In the genomic region with DNA sequence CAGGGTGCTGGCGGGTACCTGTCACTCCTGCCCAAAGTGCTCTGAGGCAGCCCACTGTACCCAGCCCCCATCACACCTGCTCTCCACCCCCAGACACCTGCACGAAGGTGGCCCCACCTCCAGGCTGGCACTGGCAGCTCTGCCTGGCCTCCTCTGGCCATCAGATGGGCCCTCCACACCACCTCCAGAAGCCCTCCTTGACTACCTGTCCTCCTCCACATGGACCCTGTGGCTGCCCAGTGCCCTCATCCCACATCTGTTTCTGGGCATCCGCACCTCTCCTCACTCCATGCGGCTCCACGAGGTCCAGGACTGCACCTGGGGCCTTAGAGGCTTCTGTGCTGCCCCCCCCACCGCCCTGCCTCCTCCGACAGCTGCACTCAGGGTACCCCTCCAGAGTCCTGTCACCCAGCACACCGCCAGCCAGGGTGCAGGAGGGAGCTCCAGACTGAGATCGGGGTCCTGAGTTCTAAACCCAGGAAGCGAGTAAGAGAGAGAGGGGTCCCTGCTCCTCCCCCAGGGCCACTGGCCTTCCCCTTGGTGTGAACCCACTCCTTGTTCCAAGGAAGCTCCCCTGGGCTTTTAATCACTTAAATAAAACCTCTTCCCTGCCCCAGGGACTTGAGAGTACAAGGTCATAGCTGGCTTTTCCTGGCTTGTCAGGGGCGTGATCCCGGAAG, we compare ENCODE assay signal across 8 cellular contexts. TPM values are rescaled to one million over a fixed set of nuclear protein-coding genes. Genes with fewer than 3 reads are reported as not detected.
DNase-seq lines count a peak whose midpoint lies in the region; ATAC-seq and TF ChIP-seq lines count a peak whose summit lies in the region.

No MANE protein-coding gene starts in this region.

- H3K27me3 ChIP-seq in DND-41 (ENCODE audit: insufficient read depth, low read length, poor library complexity) (no peaks in the 10 kb centered on the region), heart right ventricle (no peaks in the 10 kb centered on the region)

- 64 to 70% methylated on average over 12 of the region's 12 CpGs for WGBS in heart right ventricle, 2 donors

- peak overlapping the region; percentile 73 for H3K4me3 Mint-ChIP-seq in activated naive CD8-positive, alpha-beta T cell treated with anti-CD3 and anti-CD28 coated beads for 36 hours

- no peaks in the 10 kb centered on the region for H3K9me3 ChIP-seq in DND-41 (ENCODE audit: insufficient read depth, low read length, severe bottlenecking)
- no peaks in the 10 kb centered on the region for H3K9me3 ChIP-seq in heart right ventricle

- peaks cover 38% of the 10 kb centered on the region for H3K4me1 Mint-ChIP-seq in activated naive CD8-positive, alpha-beta T cell treated with anti-CD3 and anti-CD28 coated beads for 36 hours

- no peak overlapping the region for H2AFZ ChIP-seq in DND-41 (ENCODE audit: low read depth, low read length)

- peak overlapping the region; percentile 87 for H3K27ac ChIP-seq in DND-41 (ENCODE audit: low read length)
- H3K27ac ChIP-seq in heart right ventricle, result peak overlapping the region; percentile 93 to 99 (median 97)

- H3K4me3 ChIP-seq in DND-41 (ENCODE audit: low read depth in 1 of 2, low read length in 2 of 2), result peak overlapping the region; percentile 96 to 98; a peak in 3 of 4 replicates
- peak overlapping the region in 9 of 10 donors; percentile 87 to 100 (median 100) for H3K4me3 ChIP-seq in heart right ventricle

- no peaks in the 10 kb centered on the region for H3K9me3 Mint-ChIP-seq in activated naive CD8-positive, alpha-beta T cell treated with anti-CD3 and anti-CD28 coated beads for 36 hours

- H3K36me3 Mint-ChIP-seq in activated naive CD8-positive, alpha-beta T cell treated with anti-CD3 and anti-CD28 coated beads for 36 hours, result no peaks in the 10 kb centered on the region

- H3K9ac ChIP-seq in DND-41 (ENCODE audit: low read depth, low read length), result peak overlapping the region; percentile 99

- ATAC-seq in DND-41 (ENCODE audit: insufficient read depth, low read depth) (no peak), heart right ventricle (no peak), sciatic nerve (peak; percentile 0), GM21390 (IDR thresholded peaks at IDR 0.05; ENCODE audit: unreplicated experiment) (no peak), HG02588 (IDR thresholded peaks at IDR 0.05; ENCODE audit: unreplicated experiment) (no peak)

- no peak for DNase-seq in DND-41
- DNase-seq in activated naive CD8-positive, alpha-beta T cell treated with anti-CD3 and anti-CD28 coated beads for 36 hours, result no peak
- peak in 1 of 2 donors; percentile 62 for DNase-seq in heart right ventricle
- DNase-seq in sciatic nerve (ENCODE audit: low spot score), result no peak
- DNase-seq in stimulated activated CD4-positive, alpha-beta T cell treated with anti-CD3 and anti-CD28 coated beads, Interleukin-1b, Interleukin-23, amount 100 ng/mL, for 48 hours, result no peak
- DNase-seq in COLO829 (ENCODE audit: low spot score), result no peak

- peaks cover 53% of the 10 kb centered on the region for H4K20me1 ChIP-seq in DND-41 (ENCODE audit: insufficient read depth, low read length)

- no peak overlapping the region for H3K27ac Mint-ChIP-seq in activated naive CD8-positive, alpha-beta T cell treated with anti-CD3 and anti-CD28 coated beads for 36 hours

- peak overlapping the region; percentile 91 for H3K4me2 ChIP-seq in DND-41 (ENCODE audit: insufficient read depth, low read length)

- peaks cover 72% of the 10 kb centered on the region for H3K4me1 ChIP-seq in DND-41 (ENCODE audit: insufficient read depth, low read length)
- peaks cover 33 to 72% (median 67%) of the 10 kb centered on the region in 9 donors for H3K4me1 ChIP-seq in heart right ventricle

- H3K36me3 ChIP-seq in DND-41 (ENCODE audit: insufficient read depth, low read length) (peaks cover 56% of the 10 kb centered on the region), heart right ventricle (peaks cover 0 to 41% (median 20%) of the 10 kb centered on the region in 9 donors)

- peaks cover 56% of the 10 kb centered on the region for H3K79me2 ChIP-seq in DND-41 (ENCODE audit: insufficient read depth, low read length)

- H3K27me3 Mint-ChIP-seq in activated naive CD8-positive, alpha-beta T cell treated with anti-CD3 and anti-CD28 coated beads for 36 hours, result no peaks in the 10 kb centered on the region

- intact Hi-C loops in heart right ventricle (cut with DNase I), result loop anchor here in 3 of 10 donors (5.0 to 10.0 kb wide), 4 partner anchors 45 to 70 kb away; a partner anchor contains a TSS
- intact Hi-C loops in sciatic nerve (cut with DNase I), result loop anchor here (2.0 kb wide), 1 partner anchor 13 kb away; no protein-coding TSS in a partner anchor

- TF ChIP-seq CTCF in DND-41 (IDR thresholded peaks at IDR 0.05; ENCODE audit: borderline replicate concordance, extremely low read depth, low read length, poor library complexity, severe bottlenecking) (no peak), heart right ventricle (IDR thresholded peaks at IDR 0.05) (no peak)

RNA-seq across cellular contexts. Expression of a gene that starts 1.7 kb away (rescaled TPM):
- 10 to 100 TPM; 40.9 to 43.0 TPM for total RNA-seq in activated naive CD8-positive, alpha-beta T cell treated with anti-CD3 and anti-CD28 coated beads for 36 hours
- total RNA-seq in heart right ventricle (1,000 to 10,000 TPM in 2 of 10 donors, 100 to 1,000 TPM in 8; 501 to 1,070 (median 786) TPM), sciatic nerve (554 TPM)
- 100 to 1,000 TPM; 431 to 976 TPM for polyA plus RNA-seq in heart right ventricle

RNA-seq across cellular contexts. Expression of a gene that starts 11.6 kb away (rescaled TPM):
- not detected for total RNA-seq in activated naive CD8-positive, alpha-beta T cell treated with anti-CD3 and anti-CD28 coated beads for 36 hours
- 1 to 10 TPM in 4 of 10 donors, under 1 TPM in 6; 0.18 to 2.4 (median 0.42) TPM for total RNA-seq in heart right ventricle
- polyA plus RNA-seq in heart right ventricle, result under 1 TPM; 0.07 to 0.80 TPM
- total RNA-seq in sciatic nerve, result 3.4 TPM

Comparison
In these comparisons a context has a peak if more than half of its experiments do, and no peak if none do; other contexts are left out.
1. RNA of a gene that starts 1.7 kb away (total RNA-seq): 501 to 1,070 TPM in heart right ventricle and 554 TPM in sciatic nerve (single experiment); 40.9 to 43.0 TPM in activated naive CD8-positive, alpha-beta T cell treated with anti-CD3 and anti-CD28 coated beads for 36 hours; every median in the first group is over 10 times any median in the second.